In genomic region chr2:25521665-25522387, GRCh38 we compare ENCODE assay signal across 8 cellular contexts.
DNase-seq lines count a peak whose midpoint lies in the region; ATAC-seq and TF ChIP-seq lines count a peak whose summit lies in the region.

No MANE protein-coding gene starts in this region.

- POLR2A ChIA-PET in activated CD4-positive, alpha-beta T cell treated with anti-CD3 and anti-CD28 coated beads, Interleukin-2, amount 10 ng/mL, durations not matched to agents 7 days and 5 days (lab: Charles Lee) = no interaction called here

- H3K36me3 Mint-ChIP-seq in activated CD4-positive, alpha-beta T cell treated with anti-CD3 and anti-CD28 coated beads, Interleukin-2, amount 10 ng/mL, durations not matched to agents 7 days and 5 days (ENCODE audit: low read depth) = peaks cover 3% of the 10 kb centered on the region
- H3K36me3 Mint-ChIP-seq in osteocyte (ENCODE audit: unreplicated experiment) = no peaks in the 10 kb centered on the region

- no peaks in the 10 kb centered on the region for H3K27me3 Mint-ChIP-seq in activated CD4-positive, alpha-beta T cell treated with anti-CD3 and anti-CD28 coated beads, Interleukin-2, amount 10 ng/mL, durations not matched to agents 7 days and 5 days
- H3K27me3 Mint-ChIP-seq in osteocyte (ENCODE audit: unreplicated experiment) = no peaks in the 10 kb centered on the region

- peak overlapping the region; percentile 7; the same call in 1 of the 2 replicates for H3K4me2 ChIP-seq in BLaER1

- no peaks in the 10 kb centered on the region for H3K9me3 Mint-ChIP-seq in activated CD4-positive, alpha-beta T cell treated with anti-CD3 and anti-CD28 coated beads, Interleukin-2, amount 10 ng/mL, durations not matched to agents 7 days and 5 days
- H3K9me3 Mint-ChIP-seq in osteocyte (ENCODE audit: unreplicated experiment) = no peaks in the 10 kb centered on the region

- H3K27ac Mint-ChIP-seq in activated CD4-positive, alpha-beta T cell treated with anti-CD3 and anti-CD28 coated beads, Interleukin-2, amount 10 ng/mL, durations not matched to agents 7 days and 5 days = peak overlapping the region; percentile 66
- H3K27ac Mint-ChIP-seq in osteocyte (ENCODE audit: unreplicated experiment) = no peak overlapping the region

- H3K9ac ChIP-seq in BLaER1 = no peak overlapping the region

- DNase-seq in NCI-H2227 (lab: John Stamatoyannopoulos, UW; ENCODE audit: unreplicated experiment) (peak; percentile 76), foreskin keratinocyte (peak; percentile 19 to 63), osteocyte (ENCODE audit: extremely low spot score, unreplicated experiment) (no peak)
- DNase-seq in activated CD4-positive, alpha-beta T cell treated with anti-CD3 and anti-CD28 coated beads, Interleukin-2, amount 10 ng/mL, durations not matched to agents 7 days and 5 days = peak; percentile 80

- H3K4me1 ChIP-seq in BLaER1 = peaks cover 9% of the 10 kb centered on the region; the same call in 1 of the 2 replicates
- H3K4me1 ChIP-seq in foreskin keratinocyte = peaks cover 8% of the 10 kb centered on the region

- peak; percentile 77 for ATAC-seq in GM18499 (IDR thresholded peaks at IDR 0.05; ENCODE audit: insufficient read depth, unreplicated experiment)
- peak; percentile 72 for ATAC-seq in HG03135 (IDR thresholded peaks at IDR 0.05; ENCODE audit: unreplicated experiment)
- ATAC-seq in foreskin keratinocyte = peak; percentile 69
- no peak for ATAC-seq in HG02763 (IDR thresholded peaks at IDR 0.05; ENCODE audit: unreplicated experiment)

- H3K27ac ChIP-seq in BLaER1 = no peak overlapping the region
- peak overlapping the region; percentile 33 for H3K27ac ChIP-seq in foreskin keratinocyte

- peak overlapping the region; percentile 8 for H3K4me3 Mint-ChIP-seq in activated CD4-positive, alpha-beta T cell treated with anti-CD3 and anti-CD28 coated beads, Interleukin-2, amount 10 ng/mL, durations not matched to agents 7 days and 5 days
- no peak overlapping the region for H3K4me3 Mint-ChIP-seq in osteocyte (ENCODE audit: unreplicated experiment)

- H4K20me1 ChIP-seq in BLaER1 = no peaks in the 10 kb centered on the region

- peaks cover 27% of the 10 kb centered on the region for H3K4me1 Mint-ChIP-seq in activated CD4-positive, alpha-beta T cell treated with anti-CD3 and anti-CD28 coated beads, Interleukin-2, amount 10 ng/mL, durations not matched to agents 7 days and 5 days
- peaks cover 23% of the 10 kb centered on the region for H3K4me1 Mint-ChIP-seq in osteocyte (ENCODE audit: unreplicated experiment)

- no peaks in the 10 kb centered on the region for H3K9me3 ChIP-seq in BLaER1

- peak; percentile 95 for TF ChIP-seq CTCF in foreskin keratinocyte (conservative IDR thresholded peaks at IDR 0.05)
- peak; percentile 80 for TF ChIP-seq CTCF in osteocyte (IDR thresholded peaks at IDR 0.05)

- H3K36me3 ChIP-seq in BLaER1 = no peaks in the 10 kb centered on the region

- CTCF ChIA-PET in activated CD4-positive, alpha-beta T cell treated with anti-CD3 and anti-CD28 coated beads, Interleukin-2, amount 10 ng/mL, durations not matched to agents 7 days and 5 days (lab: Charles Lee) = no interaction called here

- H3K27me3 ChIP-seq in BLaER1 = no peaks in the 10 kb centered on the region
- H3K27me3 ChIP-seq in foreskin keratinocyte = no peaks in the 10 kb centered on the region

- H3K4me3 ChIP-seq in BLaER1 = no peak overlapping the region
